ENCODE assay signal across 1 cellular context in the genomic region with DNA sequence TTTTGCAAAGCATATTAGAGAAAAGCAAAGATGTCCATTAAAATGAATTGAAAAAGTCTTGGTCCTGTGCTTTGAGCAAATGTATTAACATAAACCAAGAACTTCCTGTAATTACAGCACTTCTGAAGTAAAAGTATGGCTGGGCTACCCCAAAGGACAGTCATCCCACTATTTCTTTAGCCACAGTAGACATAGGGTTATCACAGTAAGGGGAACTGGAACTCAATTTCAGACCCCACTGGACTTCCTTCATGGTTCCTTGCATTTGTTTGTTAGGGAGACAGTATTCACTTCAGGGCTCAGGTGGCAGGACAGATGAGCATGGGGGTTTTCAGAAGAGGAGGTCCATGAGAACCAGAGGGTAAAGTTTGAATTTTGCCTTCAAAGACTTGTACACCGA.
TF ChIP-seq lines count a peak whose summit lies in the region.

No MANE protein-coding gene starts in this region.

TF ChIP-seq in GM12878, 131 proteins besides CTCF, POLR2A, EP300 and RAD21 (continued from another document):
- TF ChIP-seq, protein P1, sequence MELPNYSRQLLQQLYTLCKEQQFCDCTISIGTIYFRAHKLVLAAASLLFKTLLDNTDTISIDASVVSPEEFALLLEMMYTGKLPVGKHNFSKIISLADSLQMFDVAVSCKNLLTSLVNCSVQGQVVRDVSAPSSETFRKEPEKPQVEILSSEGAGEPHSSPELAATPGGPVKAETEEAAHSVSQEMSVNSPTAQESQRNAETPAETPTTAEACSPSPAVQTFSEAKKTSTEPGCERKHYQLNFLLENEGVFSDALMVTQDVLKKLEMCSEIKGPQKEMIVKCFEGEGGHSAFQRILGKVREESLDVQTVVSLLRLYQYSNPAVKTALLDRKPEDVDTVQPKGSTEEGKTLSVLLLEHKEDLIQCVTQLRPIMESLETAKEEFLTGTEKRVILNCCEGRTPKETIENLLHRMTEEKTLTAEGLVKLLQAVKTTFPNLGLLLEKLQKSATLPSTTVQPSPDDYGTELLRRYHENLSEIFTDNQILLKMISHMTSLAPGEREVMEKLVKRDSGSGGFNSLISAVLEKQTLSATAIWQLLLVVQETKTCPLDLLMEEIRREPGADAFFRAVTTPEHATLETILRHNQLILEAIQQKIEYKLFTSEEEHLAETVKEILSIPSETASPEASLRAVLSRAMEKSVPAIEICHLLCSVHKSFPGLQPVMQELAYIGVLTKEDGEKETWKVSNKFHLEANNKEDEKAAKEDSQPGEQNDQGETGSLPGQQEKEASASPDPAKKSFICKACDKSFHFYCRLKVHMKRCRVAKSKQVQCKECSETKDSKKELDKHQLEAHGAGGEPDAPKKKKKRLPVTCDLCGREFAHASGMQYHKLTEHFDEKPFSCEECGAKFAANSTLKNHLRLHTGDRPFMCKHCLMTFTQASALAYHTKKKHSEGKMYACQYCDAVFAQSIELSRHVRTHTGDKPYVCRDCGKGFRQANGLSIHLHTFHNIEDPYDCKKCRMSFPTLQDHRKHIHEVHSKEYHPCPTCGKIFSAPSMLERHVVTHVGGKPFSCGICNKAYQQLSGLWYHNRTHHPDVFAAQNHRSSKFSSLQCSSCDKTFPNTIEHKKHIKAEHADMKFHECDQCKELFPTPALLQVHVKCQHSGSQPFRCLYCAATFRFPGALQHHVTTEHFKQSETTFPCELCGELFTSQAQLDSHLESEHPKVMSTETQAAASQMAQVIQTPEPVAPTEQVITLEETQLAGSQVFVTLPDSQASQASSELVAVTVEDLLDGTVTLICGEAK (IDR thresholded peaks at IDR 0.05; ENCODE audit: borderline replicate concordance): no peak
TF ChIP-seq in GM12878: peak in this region for 4.
